ENCODE assay signal across 20 cellular contexts in genomic region chr2:33110461-33110860, GRCh38.
DNase-seq lines count a peak whose midpoint lies in the region; ATAC-seq and TF ChIP-seq lines count a peak whose summit lies in the region.
"Had no signal": no experiment of that assay in that cellular context is flagged by ENCODE, and none has a peak within 500 bp of the region (broad histone marks: within the 10 kb centered on the region; RNA-seq: fewer than 3 reads in every experiment).

No MANE protein-coding gene starts in this region.

- H3K27ac Mint-ChIP-seq in chondrocyte (ENCODE audit: unreplicated experiment), result peak overlapping the region; percentile 96
- H3K27ac Mint-ChIP-seq: CD8-positive, alpha-beta memory T cell had no signal

- no peaks in the 10 kb centered on the region for H3K27me3 ChIP-seq in mesenchymal stem cell (ENCODE audit: control insufficient read depth in 1 of 2, insufficient read depth in 1 of 2, low read length in 2 of 2)

- H3K9me3 Mint-ChIP-seq in chondrocyte (ENCODE audit: low read depth), result peaks cover 8% of the 10 kb centered on the region
- H3K9me3 Mint-ChIP-seq: CD8-positive, alpha-beta memory T cell; H9 had no signal

- H3K27ac ChIP-seq in mesenchymal stem cell (ENCODE audit: low read length, poor library complexity, severe bottlenecking), result no peak overlapping the region

- no peak overlapping the region for H2BK120ac ChIP-seq in mesenchymal stem cell (ENCODE audit: low read depth, low read length)

- H2AK5ac ChIP-seq in mesenchymal stem cell (ENCODE audit: low read length, severe bottlenecking), result no peak overlapping the region

- H3K23ac ChIP-seq in mesenchymal stem cell (ENCODE audit: low read length in 2 of 2), result no peak overlapping the region

- H3K9me3 ChIP-seq in mesenchymal stem cell (ENCODE audit: control insufficient read depth, low read length), result no peaks in the 10 kb centered on the region

- no peaks in the 10 kb centered on the region for H3K79me1 ChIP-seq in mesenchymal stem cell (replicated peaks; ENCODE audit: low read length, poor library complexity, severe bottlenecking)

- H3K14ac ChIP-seq in mesenchymal stem cell (ENCODE audit: low read length in 2 of 2), result no peak overlapping the region

- no peak overlapping the region for H3K4me3 ChIP-seq in mesenchymal stem cell (ENCODE audit: insufficient read depth in 1 of 2, low read depth in 1 of 2, low read length in 2 of 2)

- DNase-seq in Daoy (ENCODE audit: low read depth) (peak; percentile 67), RPMI7951 (ENCODE audit: low read depth) (peak; percentile 32), chondrocyte (ENCODE audit: low spot score) (no peak), mesenchymal stem cell (peak; percentile 77), posterior cingulate gyrus (no peak)
- DNase-seq: C1 segment of cervical spinal cord; CD8-positive, alpha-beta memory T cell; GDM1; H9; NCI-H1105 treated with DMSO at 0.1 percent for 48 hours; NCI-H1694 treated with DMSO at 0.1 percent for 48 hours; NCI-H2107; NCI-H510A; NCI-H748 treated with DMSO at 0.1 percent for 48 hours; NK-92 treated with Interleukin-12 subunit alpha and Interleukin-12 subunit beta, amount 100 ng/mL, for 24 hours; RPMI8226; SIG-M5 had no signal

- peaks cover 2% of the 10 kb centered on the region for H3K36me3 Mint-ChIP-seq in chondrocyte (ENCODE audit: low read depth)
- H3K36me3 Mint-ChIP-seq: CD8-positive, alpha-beta memory T cell had no signal

- no peak overlapping the region for H2BK12ac ChIP-seq in mesenchymal stem cell (ENCODE audit: low read length in 2 of 2)

- no peak for TF ChIP-seq CTCF in chondrocyte (IDR thresholded peaks at IDR 0.05)

- intact Hi-C loops in posterior cingulate gyrus (cut with DNase I), result no loop called here

- no peaks in the 10 kb centered on the region for H3K27me3 Mint-ChIP-seq in chondrocyte (ENCODE audit: low read depth)

- H3K9ac ChIP-seq in mesenchymal stem cell (ENCODE audit: low read length), result no peak overlapping the region

- no peak overlapping the region for H2AFZ ChIP-seq in mesenchymal stem cell (ENCODE audit: low read depth, low read length)

- H2BK15ac ChIP-seq in mesenchymal stem cell (ENCODE audit: low read depth, poor library complexity, severe bottlenecking), result no peak overlapping the region

- H3K4ac ChIP-seq in mesenchymal stem cell (ENCODE audit: low read depth in 1 of 2, low read length in 2 of 2), result peak overlapping the region in 1 of 2 experiments; percentile 49

- no peak overlapping the region for H3K4me2 ChIP-seq in mesenchymal stem cell (ENCODE audit: low read length, poor library complexity, severe bottlenecking)

- peaks cover 63% of the 10 kb centered on the region for H3K4me1 Mint-ChIP-seq in chondrocyte (ENCODE audit: low read depth)
- H3K4me1 Mint-ChIP-seq: CD8-positive, alpha-beta memory T cell; H9 had no signal

- H3K36me3 ChIP-seq in mesenchymal stem cell (ENCODE audit: control insufficient read depth in 1 of 2, insufficient read depth in 2 of 2, low read depth in 1 of 2, low read length in 2 of 2), result no peaks in the 10 kb centered on the region

- H4K8ac ChIP-seq in mesenchymal stem cell (ENCODE audit: low read length), result no peak overlapping the region

- WGBS in mesenchymal stem cell, result 73% methylated on average over 3 of the region's 5 CpGs

- ATAC-seq in HG03025 (IDR thresholded peaks at IDR 0.05; ENCODE audit: low FRiP score, unreplicated experiment) (no peak), HG02610 (IDR thresholded peaks at IDR 0.05; ENCODE audit: unreplicated experiment) (no peak), HG02981 (IDR thresholded peaks at IDR 0.05; ENCODE audit: unreplicated experiment) (no peak)

- H3K4me3 Mint-ChIP-seq in chondrocyte (ENCODE audit: unreplicated experiment), result peak overlapping the region; percentile 6
- H3K4me3 Mint-ChIP-seq: CD8-positive, alpha-beta memory T cell; H9 had no signal

- H2BK5ac ChIP-seq in mesenchymal stem cell (ENCODE audit: low read depth, low read length, poor library complexity, severe bottlenecking), result no peak overlapping the region

- peak overlapping the region in 1 of 2 experiments; percentile 48 for H3K18ac ChIP-seq in mesenchymal stem cell (ENCODE audit: low read depth in 1 of 2, low read length in 2 of 2)

- peaks cover 7% of the 10 kb centered on the region for H3K4me1 ChIP-seq in mesenchymal stem cell (ENCODE audit: control insufficient read depth, insufficient read depth, low read depth, low read length)

- H4K91ac ChIP-seq in mesenchymal stem cell (ENCODE audit: low read length), result no peak overlapping the region

Comparison
In these comparisons a context has a peak if more than half of its experiments do, and no peak if none do; other contexts are left out.
1. DNase-seq: peak in Daoy (single experiment), RPMI7951 (single experiment) and mesenchymal stem cell (single experiment); none in chondrocyte (single experiment) and posterior cingulate gyrus (0 of 10).